In genomic region chr15:73686781-73687256, GRCh38 we compare ENCODE assay signal across 10 cellular contexts. TPM values are rescaled to one million over a fixed set of nuclear protein-coding genes. Genes with fewer than 3 reads are reported as not detected.
DNase-seq lines count a peak whose midpoint lies in the region; ATAC-seq, FAIRE-seq and TF ChIP-seq lines count a peak whose summit lies in the region.
"Had no signal": no experiment of that assay in that cellular context is flagged by ENCODE, and none has a peak within 500 bp of the region (broad histone marks: within the 10 kb centered on the region; RNA-seq: fewer than 3 reads in every experiment).

No MANE protein-coding gene starts in this region.

- no peak for TF ChIP-seq RAD21 in K562 (CRISPR knock-in tag; conservative IDR thresholded peaks at IDR 0.05 in 1 of 2, IDR thresholded peaks at IDR 0.05 in 1 of 2)

- no peak for ATAC-seq in K562
- no peak for ATAC-seq in GM19035 (IDR thresholded peaks at IDR 0.05; ENCODE audit: unreplicated experiment)
- ATAC-seq in HG02981 (IDR thresholded peaks at IDR 0.05; ENCODE audit: unreplicated experiment), result no peak
- ATAC-seq in HG03354 (IDR thresholded peaks at IDR 0.05; ENCODE audit: poor library complexity, severe bottlenecking, unreplicated experiment), result no peak

- in situ Hi-C loops in K562 (cut with MboI), result no loop called here

- CTCF ChIA-PET in K562 (lab: Yijun Ruan, JAX; ENCODE audit: low intra/inter-chr PET ratio), result no interaction called here

- no peak for TF ChIP-seq EP300 in K562 (IDR thresholded peaks at IDR 0.05; ENCODE audit: low read length)

- no peaks in the 10 kb centered on the region for H3K9me3 ChIP-seq in K562 (replicated peaks; ENCODE audit: control insufficient read depth, insufficient read depth, low read depth, low read length)
- H3K9me3 ChIP-seq in keratinocyte (ENCODE audit: control insufficient read depth, low read depth, low read length), result no peaks in the 10 kb centered on the region
- H3K9me3 ChIP-seq in tibial artery, result no peaks in the 10 kb centered on the region

- H3K9me1 ChIP-seq in K562 (ENCODE audit: control insufficient read depth, insufficient read depth, low read length) (no peaks in the 10 kb centered on the region), keratinocyte (ENCODE audit: control insufficient read depth, extremely low read depth, insufficient read depth, low read length) (peaks cover 4% of the 10 kb centered on the region)

- H3K4me2 ChIP-seq in K562 (ENCODE audit: insufficient read depth, low read length), result no peak overlapping the region
- peak overlapping the region; percentile 93 for H3K4me2 ChIP-seq in keratinocyte (ENCODE audit: control insufficient read depth, extremely low read depth, insufficient read depth, low read depth, low read length)

- TF ChIP-seq POLR2A in K562 (conservative IDR thresholded peaks at IDR 0.05), result no peak

- POLR2A ChIA-PET in K562 (lab: Yijun Ruan, JAX), result interaction anchor here (1.2 to 1.3 kb wide), 2 partner anchors 11 to 12 kb away, joined by 3 to 6 read pairs; no protein-coding TSS in a partner anchor

- 25% methylated on average over 4 of the region's 4 CpGs for WGBS in K562 (ENCODE audit: insufficient coverage, low coverage, missing lambda C conversion rate)

- no TSS peak for BruUV-seq in K562 (replicated peaks; lab: Mats Ljungman, UMichigan)

- H4K20me1 ChIP-seq in K562 (replicated peaks; ENCODE audit: control insufficient read depth, insufficient read depth, low read length) (peaks cover 11% of the 10 kb centered on the region), keratinocyte (ENCODE audit: control insufficient read depth, extremely low read depth, insufficient read depth, low read length) (no peaks in the 10 kb centered on the region)

- H3K9ac ChIP-seq in K562 (ENCODE audit: insufficient read depth in 1 of 2, low read depth in 2 of 2, low read length in 2 of 2) (no peak overlapping the region), keratinocyte (ENCODE audit: control insufficient read depth, extremely low read depth, insufficient read depth, low read length) (no peak overlapping the region)

- H3K27ac ChIP-seq in K562 (ENCODE audit: extremely low read depth, low read depth, low read length), result no peak overlapping the region
- H3K27ac ChIP-seq in keratinocyte (ENCODE audit: control insufficient read depth, insufficient read depth, low read length), result no peak overlapping the region
- peak overlapping the region; percentile 79 to 95 for H3K27ac ChIP-seq in tibial artery

- no peak for TF ChIP-seq CTCF in K562 (IDR thresholded peaks at IDR 0.05 in 2 of 3, conservative IDR thresholded peaks at IDR 0.05 in 1 of 3; ENCODE audit: insufficient read depth in 2 of 3, low read depth in 1 of 3, low read length in 3 of 3)
- TF ChIP-seq CTCF in keratinocyte (optimal IDR thresholded peaks at IDR 0.05 in 1 of 3, IDR thresholded peaks at IDR 0.05 in 1 of 3, conservative IDR thresholded peaks at IDR 0.05 in 1 of 3; ENCODE audit: extremely low read depth in 1 of 3, insufficient read depth in 2 of 3, low read length in 3 of 3), result peak in 1 of 3 experiments; percentile 11
- TF ChIP-seq CTCF in tibial artery (IDR thresholded peaks at IDR 0.05), result no peak

- H3K27me3 ChIP-seq in K562 (ENCODE audit: control insufficient read depth in 2 of 2, insufficient read depth in 2 of 2, low read length in 2 of 2), result peaks cover 14 to 35% of the 10 kb centered on the region in 2 experiments
- H3K27me3 ChIP-seq in keratinocyte (ENCODE audit: control insufficient read depth, extremely low read depth, insufficient read depth, low read length), result no peaks in the 10 kb centered on the region
- H3K27me3 ChIP-seq in tibial artery, result no peaks in the 10 kb centered on the region

- dilution Hi-C loops in keratinocyte (cut with MboI; ENCODE audit: extremely low pct_ligation_motif_present, low sequenced_read_pairs), result loop anchor here (25.0 kb wide), 1 partner anchor 100 kb away; no protein-coding TSS in a partner anchor

- intact Hi-C loops in K562 (cut with micrococcal nuclease) (no loop called here), tibial artery (cut with DNase I; ENCODE audit: low total_unique reads) (no loop called here)

- FAIRE-seq in K562 (lab: Jason Lieb, UNC) (peak; percentile 73), keratinocyte (lab: Jason Lieb, UNC) (peak; percentile 82)

- H3K4me3 ChIP-seq in K562 (no peak overlapping the region), keratinocyte (ENCODE audit: control insufficient read depth in 2 of 3, extremely low read depth in 1 of 3, insufficient read depth in 2 of 3, low read depth in 1 of 3, low read length in 3 of 3) (peak overlapping the region in 1 of 3 experiments; percentile 7), tibial artery (no peak overlapping the region)

- H3K36me3 ChIP-seq in K562 (ENCODE audit: control insufficient read depth, insufficient read depth, low read length), result no peaks in the 10 kb centered on the region
- H3K36me3 ChIP-seq in keratinocyte (ENCODE audit: control insufficient read depth in 2 of 2, extremely low read depth in 1 of 2, insufficient read depth in 2 of 2, low read length in 2 of 2), result peaks cover 0 to 4% of the 10 kb centered on the region in 2 experiments
- H3K36me3 ChIP-seq in tibial artery, result no peaks in the 10 kb centered on the region

- DNase-seq in HT1080 (ENCODE audit: low read depth), result peak; percentile 86
- DNase-seq in K562 (ENCODE audit: extremely low read depth in 1 of 4, low spot score in 3 of 4), result peak in 3 of 4 experiments; percentile 22 to 31 (median 25)
- no peak for DNase-seq in keratinocyte (ENCODE audit: low read depth, low spot score)
- peak; percentile 53 to 63 for DNase-seq in tibial artery
- DNase-seq: activated naive CD8-positive, alpha-beta T cell treated with anti-CD3 and anti-CD28 coated beads for 36 hours; NCI-H1092; stimulated activated CD4-positive, alpha-beta T cell treated with anti-CD3 and anti-CD28 coated beads, Interleukin-4, amount 100 ng/mL, for 1 hour had no signal

- peaks cover 5 to 16% of the 10 kb centered on the region in 2 experiments; a peak in 4 of 5 replicates for H3K4me1 ChIP-seq in K562 (replicated peaks in 1 of 2; ENCODE audit: control insufficient read depth in 2 of 2, insufficient read depth in 2 of 2, low read length in 2 of 2)
- H3K4me1 ChIP-seq in keratinocyte (ENCODE audit: control insufficient read depth, extremely low read depth, insufficient read depth, low read length), result peaks cover 60% of the 10 kb centered on the region
- peaks cover 0 to 77% (median 55%) of the 10 kb centered on the region in 4 donors for H3K4me1 ChIP-seq in tibial artery

- H2AFZ ChIP-seq in K562 (ENCODE audit: low read depth, low read length), result no peak overlapping the region
- H2AFZ ChIP-seq in keratinocyte (ENCODE audit: control insufficient read depth, low read length), result no peak overlapping the region

- H3K79me2 ChIP-seq in K562 (ENCODE audit: control insufficient read depth, insufficient read depth, low read length) (no peaks in the 10 kb centered on the region), keratinocyte (ENCODE audit: control insufficient read depth, insufficient read depth, low read length) (peaks cover 66% of the 10 kb centered on the region)

RNA-seq across cellular contexts. Expression of gene CD276, which starts 2.6 kb away (rescaled TPM):
- total RNA-seq in HT1080 (2014; rRNA removed; shearing (Covaris generic)), result 51.6 and 69.2 TPM in 2 replicates
- 81.9 and 86.1 TPM in 2 replicates for polyA plus RNA-seq in HT1080 (2015; cell fraction: cytosol; rRNA removed)
- 72.1 and 73.0 TPM in 2 replicates for polyA plus RNA-seq in HT1080 (2015; cell fraction: nucleus; rRNA removed)
- 6.8 and 14.8 TPM in 2 replicates for total RNA-seq in K562 (2011; cell fraction: chromatin; rRNA removed; ENCODE audit: low replicate concordance)
- 10.3 and 17.2 TPM in 2 replicates for total RNA-seq in K562 (2011; cell fraction: nucleolus; rRNA removed)
- 10.2 and 18.6 TPM in 2 replicates for total RNA-seq in K562 (2011; cell fraction: nucleoplasm; rRNA removed)
- total RNA-seq in K562 (2014; rRNA removed) (1.2 and 2.4 TPM in 2 replicates), K562 (2014; rRNA removed; fragmentation: Illumina TruSeq; extraction: Trizol) (0.83 and 0.95 TPM in 2 replicates), K562 (2015; rRNA removed; fragmentation: Illumina TruSeq; extraction: Trizol) (1.7 and 2.4 TPM in 2 replicates), K562 (2021) (3.6 and 5.1 TPM in 2 replicates)
- polyA plus RNA-seq in K562 (2011; rRNA removed) (2.3 and 7.3 TPM in 2 replicates), K562 (2014; fragmentation: Illumina TruSeq; extraction: Trizol) (3.1 and 4.9 TPM in 2 replicates), K562 (2014; fragmentation: Nextera tagmentation; extraction: Ambion mirVana) (under 1 TPM; 0.11 to 0.29 TPM), K562 (2014; rRNA removed) (2.1 and 2.3 TPM in 2 replicates), keratinocyte (48.9 to 135 TPM (median 62.9 TPM) in 3 replicates)
- polyA plus RNA-seq in K562 (2011; cell fraction: cytosol; rRNA removed), result 3.6 and 4.3 TPM in 2 replicates
- 9.5 and 13.6 TPM in 2 replicates for polyA plus RNA-seq in K562 (2011; cell fraction: nucleus; rRNA removed)
- polyA plus RNA-seq in K562 (2012), result 4.8 and 11.7 TPM in 2 replicates
- polyA minus RNA-seq in K562 (2011; rRNA and poly(A)+ RNA removed), result 1.5 and 3.7 TPM in 2 replicates
- polyA minus RNA-seq in K562 (2011; cell fraction: cytosol; rRNA and poly(A)+ RNA removed), result 4.5 and 7.6 TPM in 2 replicates
- polyA minus RNA-seq in K562 (2011; cell fraction: nucleus; rRNA and poly(A)+ RNA removed), result 2.4 and 3.2 TPM in 2 replicates
- 77.5 TPM for polyA plus RNA-seq in keratinocyte (2011; ENCODE audit: low read depth)
- 53.7 and 79.5 TPM in 2 replicates for polyA plus RNA-seq in keratinocyte (2011; cell fraction: cytosol; rRNA removed)
- polyA plus RNA-seq in keratinocyte (2011; cell fraction: nucleus; rRNA removed), result 168 and 214 TPM in 2 replicates
- polyA plus RNA-seq in keratinocyte (2012; ENCODE audit: low replicate concordance), result 49.3 and 162 TPM in 2 replicates
- 74.5 to 299 TPM (median 92.7 TPM) in 3 replicates for polyA minus RNA-seq in keratinocyte
- 124 TPM for polyA minus RNA-seq in keratinocyte (2011; cell fraction: cytosol; rRNA and poly(A)+ RNA removed)
- polyA minus RNA-seq in keratinocyte (2011; cell fraction: nucleus; rRNA and poly(A)+ RNA removed), result 144 and 149 TPM in 2 replicates

RNA-seq across cellular contexts. Expression of gene NPTN, which starts 53.6 kb away (rescaled TPM):
- 107 and 118 TPM in 2 replicates for total RNA-seq in HT1080 (2014; rRNA removed; shearing (Covaris generic))
- 151 and 169 TPM in 2 replicates for polyA plus RNA-seq in HT1080 (2015; cell fraction: cytosol; rRNA removed)
- polyA plus RNA-seq in HT1080 (2015; cell fraction: nucleus; rRNA removed), result 177 and 197 TPM in 2 replicates
- total RNA-seq in K562 (2011; cell fraction: chromatin; rRNA removed; ENCODE audit: low replicate concordance), result 75.1 and 77.9 TPM in 2 replicates
- 51.0 and 53.4 TPM in 2 replicates for total RNA-seq in K562 (2011; cell fraction: nucleolus; rRNA removed)
- 69.2 and 77.4 TPM in 2 replicates for total RNA-seq in K562 (2011; cell fraction: nucleoplasm; rRNA removed)
- total RNA-seq in K562 (2014; rRNA removed), result 19.1 and 19.2 TPM in 2 replicates
- total RNA-seq in K562 (2014; rRNA removed; fragmentation: Illumina TruSeq; extraction: Trizol), result 23.2 and 25.5 TPM in 2 replicates
- total RNA-seq in K562 (2015; rRNA removed; fragmentation: Illumina TruSeq; extraction: Trizol), result 37.3 and 41.0 TPM in 2 replicates
- 21.2 and 21.6 TPM in 2 replicates for total RNA-seq in K562 (2021)
- polyA plus RNA-seq in K562 (2011; rRNA removed), result 21.7 and 34.0 TPM in 2 replicates
- polyA plus RNA-seq in K562 (2011; cell fraction: cytosol; rRNA removed), result 12.4 and 16.3 TPM in 2 replicates
- 46.3 and 54.5 TPM in 2 replicates for polyA plus RNA-seq in K562 (2011; cell fraction: nucleus; rRNA removed)
- polyA plus RNA-seq in K562 (2012), result 26.6 and 42.1 TPM in 2 replicates
- 47.7 and 48.5 TPM in 2 replicates for polyA plus RNA-seq in K562 (2014; fragmentation: Illumina TruSeq; extraction: Trizol)
- 10 to 100 TPM in 1 of 2 experiments, 1 to 10 TPM in 1; 9.6 to 10.1 TPM for polyA plus RNA-seq in K562 (2014; fragmentation: Nextera tagmentation; extraction: Ambion mirVana)
- polyA plus RNA-seq in K562 (2014; rRNA removed), result 17.5 and 23.6 TPM in 2 replicates
- 26.9 and 28.7 TPM in 2 replicates for polyA minus RNA-seq in K562 (2011; rRNA and poly(A)+ RNA removed)
- polyA minus RNA-seq in K562 (2011; cell fraction: cytosol; rRNA and poly(A)+ RNA removed), result 11.0 and 11.5 TPM in 2 replicates
- polyA minus RNA-seq in K562 (2011; cell fraction: nucleus; rRNA and poly(A)+ RNA removed), result 23.7 and 38.7 TPM in 2 replicates
- polyA plus RNA-seq in keratinocyte, result 137 to 282 TPM (median 223 TPM) in 3 replicates
- 212 TPM for polyA plus RNA-seq in keratinocyte (2011; ENCODE audit: low read depth)
- 117 and 166 TPM in 2 replicates for polyA plus RNA-seq in keratinocyte (2011; cell fraction: cytosol; rRNA removed)
- 442 and 516 TPM in 2 replicates for polyA plus RNA-seq in keratinocyte (2011; cell fraction: nucleus; rRNA removed)
- 86.1 and 170 TPM in 2 replicates for polyA plus RNA-seq in keratinocyte (2012; ENCODE audit: low replicate concordance)
- 98.3 to 190 TPM (median 181 TPM) in 3 replicates for polyA minus RNA-seq in keratinocyte
- 73.1 TPM for polyA minus RNA-seq in keratinocyte (2011; cell fraction: cytosol; rRNA and poly(A)+ RNA removed)
- polyA minus RNA-seq in keratinocyte (2011; cell fraction: nucleus; rRNA and poly(A)+ RNA removed), result 140 and 258 TPM in 2 replicates

Comparison
In these comparisons a context has a peak if more than half of its experiments do, and no peak if none do; other contexts are left out.
1. H3K27ac ChIP-seq: peak in tibial artery (2 of 2); none in K562 (single experiment) and keratinocyte (single experiment).